ENCODE assay signal across 21 cellular contexts in genomic region chr12:28223853-28224252, GRCh38. TPM values are rescaled to one million over a fixed set of nuclear protein-coding genes. Genes with fewer than 3 reads are reported as not detected.
DNase-seq lines count a peak whose midpoint lies in the region; ATAC-seq, FAIRE-seq and TF ChIP-seq lines count a peak whose summit lies in the region.
"Had no signal": no experiment of that assay in that cellular context is flagged by ENCODE, and none has a peak within 500 bp of the region (broad histone marks: within the 10 kb centered on the region; RNA-seq: fewer than 3 reads in every experiment).

No MANE protein-coding gene starts in this region.

- no peak for TF ChIP-seq POLR2A in thyroid gland (IDR thresholded peaks at IDR 0.05)

- H3K79me2 ChIP-seq in Karpas-422 (ENCODE audit: low read length): peaks cover 87% of the 10 kb centered on the region

- WGBS in thyroid gland, 2 donors: 38 to 40% methylated on average over 2 of the region's 2 CpGs

- no peaks in the 10 kb centered on the region for H3K27me3 ChIP-seq in Karpas-422 (ENCODE audit: low read length)
- no peaks in the 10 kb centered on the region for H3K27me3 ChIP-seq in thyroid gland
- H3K27me3 ChIP-seq: gastroesophageal sphincter, ovary, upper lobe of right lung had no signal

- no peak overlapping the region for H2AFZ ChIP-seq in Karpas-422 (ENCODE audit: low read length)

- peak overlapping the region in 4 of 5 donors; percentile 41 to 70 (median 54) for H3K4me3 Mint-ChIP-seq in immature natural killer cell

- no peak overlapping the region for H3K9ac ChIP-seq in Karpas-422 (ENCODE audit: low read length)
- H3K9ac ChIP-seq: SK-N-SH had no signal

- ATAC-seq in GM18502 (IDR thresholded peaks at IDR 0.05; ENCODE audit: poor library complexity, unreplicated experiment): peak; percentile 34
- ATAC-seq in GM19438 (IDR thresholded peaks at IDR 0.05; ENCODE audit: low read depth, unreplicated experiment): peak; percentile 23
- ATAC-seq: gastroesophageal sphincter, Panc1, upper lobe of right lung had no signal

- no peak for FAIRE-seq in frontal cortex (lab: Jason Lieb, UNC)

- intact Hi-C loops in thyroid gland (cut with DNase I): no loop called here

- peaks cover 43% of the 10 kb centered on the region for H3K4me1 ChIP-seq in Karpas-422 (ENCODE audit: low read length)
- H3K4me1 ChIP-seq in thyroid gland: peaks cover 7 to 12% of the 10 kb centered on the region in 2 donors
- H3K4me1 ChIP-seq: gastroesophageal sphincter, upper lobe of right lung had no signal

- peaks cover 1% of the 10 kb centered on the region; the same call in 1 of the 2 replicates for H3K9me3 ChIP-seq in Karpas-422 (ENCODE audit: low read length)
- H3K9me3 ChIP-seq in thyroid gland: no peaks in the 10 kb centered on the region
- H3K9me3 ChIP-seq: gastroesophageal sphincter, ovary, upper lobe of right lung had no signal

- peaks cover 0 to 4% (median 2%) of the 10 kb centered on the region in 3 donors for H3K27me3 Mint-ChIP-seq in immature natural killer cell (ENCODE audit: low read depth in 3 of 3)

- no peak for TF ChIP-seq CTCF in thyroid gland (IDR thresholded peaks at IDR 0.05)

- no peak overlapping the region for H3K27ac ChIP-seq in Karpas-422 (ENCODE audit: low read length)
- no peak overlapping the region for H3K27ac ChIP-seq in thyroid gland
- H3K27ac ChIP-seq: epithelial cell of prostate, gastroesophageal sphincter, left ventricle myocardium inferior, ovary, upper lobe of right lung had no signal

- H3K4me1 Mint-ChIP-seq in immature natural killer cell: peaks cover 51 to 69% of the 10 kb centered on the region in 2 donors

- H3K9me2 ChIP-seq in Karpas-422 (replicated peaks; ENCODE audit: insufficient read depth, low read length): no peaks in the 10 kb centered on the region
- H3K9me2 ChIP-seq: SK-N-SH had no signal

- DNase-seq in Karpas-422 (no peak), immature natural killer cell (no peak), frontal cortex (ENCODE audit: low spot score in 2 of 2) (no peak), thyroid gland (no peak), mucosa of gallbladder (ENCODE audit: low spot score) (no peak), pons (ENCODE audit: low spot score) (no peak)
- DNase-seq: activated gamma-delta T cell; cortex of kidney; DMS153; left ventricle myocardium inferior; NCI-H1092; NCI-H774; ovary; SK-N-SH; stimulated activated CD4-positive, alpha-beta T cell treated with anti-CD3 and anti-CD28 coated beads, Interleukin-4, amount 100 ng/mL, for 1 hour; upper lobe of right lung had no signal

- peaks cover under 1% of the 10 kb centered on the region; the same call in 1 of the 2 replicates for H3K36me3 ChIP-seq in Karpas-422 (ENCODE audit: insufficient read depth, low read length)
- H3K36me3 ChIP-seq in thyroid gland: no peaks in the 10 kb centered on the region
- H3K36me3 ChIP-seq: gastroesophageal sphincter, left ventricle myocardium inferior, ovary, upper lobe of right lung had no signal

- H3K9me3 Mint-ChIP-seq in immature natural killer cell: peaks cover 0 to 1% (median 0%) of the 10 kb centered on the region in 6 donors

- H4K20me1 ChIP-seq in Karpas-422 (ENCODE audit: insufficient read depth, low read depth, low read length): no peaks in the 10 kb centered on the region

- peaks cover 10 to 19% (median 13%) of the 10 kb centered on the region in 3 donors for H3K36me3 Mint-ChIP-seq in immature natural killer cell

- peak overlapping the region; percentile 70 for H3K4me2 ChIP-seq in Karpas-422 (ENCODE audit: low read depth, low read length, poor library complexity, severe bottlenecking)
- H3K4me2 ChIP-seq: SK-N-SH had no signal

- H3K4me3 ChIP-seq in Karpas-422 (ENCODE audit: low read length): no peak overlapping the region
- no peak overlapping the region for H3K4me3 ChIP-seq in thyroid gland (replicated peaks in 1 of 3)
- H3K4me3 ChIP-seq: gastroesophageal sphincter, left ventricle myocardium inferior, ovary, upper lobe of right lung had no signal

- no peak overlapping the region for H3K27ac Mint-ChIP-seq in immature natural killer cell

RNA-seq across cellular contexts. Expression of gene CCDC91, which starts 33.6 kb away (rescaled TPM):
- 35.8 and 115 TPM in 2 replicates for total RNA-seq in Karpas-422 (2014; rRNA removed; shearing (Covaris generic); ENCODE audit: low replicate concordance)
- 10 to 100 TPM; 46.8 to 60.1 (median 54.3) TPM for polyA plus RNA-seq in immature natural killer cell
- total RNA-seq in frontal cortex: 115 TPM
- total RNA-seq in thyroid gland: 10 to 100 TPM; 55.6 to 74.0 (median 62.6) TPM
- total RNA-seq in mucosa of gallbladder: 27.5 TPM
